Comparison of ENCODE assay signal across 21 cellular contexts in genomic region chr11:76266701-76267100, GRCh38.
A peak's percentile ranks its signal among the peaks of the same experiment; 100 is the strongest.
DNase-seq lines count a peak whose midpoint lies in the region; ATAC-seq and TF ChIP-seq lines count a peak whose summit lies in the region.
"Had no signal": no experiment of that assay in that cellular context is flagged by ENCODE, and none has a peak within 500 bp of the region (broad histone marks: within the 10 kb centered on the region; RNA-seq: fewer than 3 reads in every experiment).

No MANE protein-coding gene starts in this region.

- H2BK12ac ChIP-seq in H9 (ENCODE audit: insufficient read length, low read depth, low read length): no peak overlapping the region

- TF ChIP-seq CTCF in CD14-positive monocyte (IDR thresholded peaks at IDR 0.05): no peak
- TF ChIP-seq CTCF in RWPE2 (IDR thresholded peaks at IDR 0.05; ENCODE audit: poor library complexity, severe bottlenecking): no peak
- TF ChIP-seq CTCF in hepatocyte (IDR thresholded peaks at IDR 0.05; ENCODE audit: poor library complexity): no peak
- TF ChIP-seq CTCF in H9 (conservative IDR thresholded peaks at IDR 0.05): no peak

- no peak overlapping the region for H2BK5ac ChIP-seq in H9 (ENCODE audit: insufficient read length, low read length)

- H3K9me2 ChIP-seq in hepatocyte (replicated peaks; ENCODE audit: insufficient read depth): no peaks in the 10 kb centered on the region

- H3K4me2 ChIP-seq in hepatocyte (no peak overlapping the region), H9 (ENCODE audit: insufficient read depth, insufficient read length, low read length) (no peak overlapping the region)

- peaks cover 0 to 2% (median 0%) of the 10 kb centered on the region in 7 donors for H3K9me3 Mint-ChIP-seq in CD14-positive monocyte
- H3K9me3 Mint-ChIP-seq in H9: no peaks in the 10 kb centered on the region
- H3K9me3 Mint-ChIP-seq: CD8-positive, alpha-beta T cell had no signal

- no peaks in the 10 kb centered on the region for H3K36me3 Mint-ChIP-seq in CD14-positive monocyte
- H3K36me3 Mint-ChIP-seq in H9 (ENCODE audit: insufficient read depth in 1 of 3, low read depth in 3 of 3): no peaks in the 10 kb centered on the region
- H3K36me3 Mint-ChIP-seq: CD8-positive, alpha-beta T cell had no signal

- H3K18ac ChIP-seq in H9 (ENCODE audit: insufficient read length, low read depth, low read length): no peak overlapping the region

- H3K23me2 ChIP-seq in H9 (ENCODE audit: insufficient read length, low read depth, low read length, poor library complexity, severe bottlenecking): no peaks in the 10 kb centered on the region

- H3K4me3 Mint-ChIP-seq in CD14-positive monocyte: no peak overlapping the region
- no peak overlapping the region for H3K4me3 Mint-ChIP-seq in H9
- H3K4me3 Mint-ChIP-seq: CD8-positive, alpha-beta T cell had no signal

- WGBS in hepatocyte (ENCODE audit: low lambda C conversion rate, missing lambda C conversion rate): 73% methylated on average over 2 of the region's 2 CpGs
- WGBS in H9 (ENCODE audit: extremely low coverage, insufficient read length, low lambda C conversion rate): no CpG with 5 or more reads among the region's 2 CpGs

- no peaks in the 10 kb centered on the region for H3K36me3 ChIP-seq in RWPE2 (ENCODE audit: low read depth)
- no peaks in the 10 kb centered on the region for H3K36me3 ChIP-seq in hepatocyte (replicated peaks; ENCODE audit: insufficient read depth, low read depth)

- no peak overlapping the region for H3K4ac ChIP-seq in H9 (ENCODE audit: low read depth, low read length)

- H4K8ac ChIP-seq in H9 (replicated peaks; ENCODE audit: insufficient read length, low read depth, low read length): no peak overlapping the region

- no peak overlapping the region for H4K5ac ChIP-seq in H9 (ENCODE audit: insufficient read length, low read depth, low read length)

- no peak overlapping the region for H4K91ac ChIP-seq in H9 (ENCODE audit: insufficient read length, low read depth, low read length)

- H3K4me1 Mint-ChIP-seq in CD14-positive monocyte: peaks cover 14% of the 10 kb centered on the region
- H3K4me1 Mint-ChIP-seq in H9: no peaks in the 10 kb centered on the region

- H3K27ac ChIP-seq in RWPE2 (ENCODE audit: poor library complexity, severe bottlenecking) (no peak overlapping the region), hepatocyte (peak overlapping the region; percentile 66), skin epidermis (peak overlapping the region in 19 of 21 experiments; percentile 20 to 84 (median 69)), H9 (ENCODE audit: insufficient read length, low read depth, low read length) (no peak overlapping the region)

- no peak overlapping the region for H3K23ac ChIP-seq in H9 (ENCODE audit: insufficient read length, low read depth, low read length)

- no peak overlapping the region for H3T11ph ChIP-seq in H9 (ENCODE audit: low read length)

- no peaks in the 10 kb centered on the region for H3K79me1 ChIP-seq in H9 (ENCODE audit: insufficient read depth, low read depth, low read length, poor library complexity, severe bottlenecking)

- intact Hi-C loops in CD14-positive monocyte (cut with micrococcal nuclease): no loop called here

- H3K79me2 ChIP-seq in hepatocyte (no peaks in the 10 kb centered on the region), H9 (ENCODE audit: insufficient read depth, low read length) (no peaks in the 10 kb centered on the region)

- DNase-seq in CD14-positive monocyte (ENCODE audit: low spot score) (no peak), RWPE2 (ENCODE audit: low spot score) (no peak), hepatocyte (ENCODE audit: low spot score) (no peak), H9 (no peak), NK-92 (lab: John Stamatoyannopoulos, UW; ENCODE audit: unreplicated experiment) (no peak), DMS79 treated with DMSO at 0.1 percent for 48 hours (lab: John Stamatoyannopoulos, UW) (no peak)
- DNase-seq: activated CD4-positive, alpha-beta T cell treated with anti-CD3 and anti-CD28 coated beads, Interleukin-2, amount 50 U/mL, for 1 hour; activated CD8-positive, alpha-beta memory T cell treated with anti-CD3 and anti-CD28 coated beads, Interleukin-2, amount 50 U/mL, for 48 hours; activated gamma-delta T cell; CD8-positive, alpha-beta T cell; DND-41; effector CD4-positive, alpha-beta T cell; NCI-H1092 treated with DMSO at 0.1 percent for 48 hours; NCI-H2081; NCI-H446 treated with DMSO at 0.1 percent for 48 hours; nucleus accumbens; small intestine; stimulated activated CD4-positive, alpha-beta T cell treated with anti-CD3 and anti-CD28 coated beads, Interleukin-4, amount 100 ng/mL, for 24 hours; substantia nigra had no signal

- ATAC-seq in RWPE2 (ENCODE audit: low read depth) (peak; percentile 40), GM18907 (IDR thresholded peaks at IDR 0.05; ENCODE audit: unreplicated experiment) (no peak)
- ATAC-seq: CD8-positive, alpha-beta T cell had no signal

- H2BK120ac ChIP-seq in H9 (ENCODE audit: low read depth, low read length, poor library complexity, severe bottlenecking): no peak overlapping the region

- no peak overlapping the region for H3K9ac ChIP-seq in H9 (ENCODE audit: extremely low read depth, insufficient read length, low read length)

- H3K14ac ChIP-seq in H9 (ENCODE audit: insufficient read depth, low read length): no peak overlapping the region

- no peak overlapping the region for H2BK20ac ChIP-seq in H9 (ENCODE audit: low read depth, low read length, poor library complexity, severe bottlenecking)

- H3K27ac Mint-ChIP-seq in CD14-positive monocyte (peak overlapping the region in 6 of 7 donors; percentile 1 to 38 (median 8)), H9 (no peak overlapping the region)
- H3K27ac Mint-ChIP-seq: CD8-positive, alpha-beta T cell had no signal

- H4K20me1 ChIP-seq in hepatocyte (ENCODE audit: insufficient read depth, poor library complexity, severe bottlenecking): no peaks in the 10 kb centered on the region
- H4K20me1 ChIP-seq in H9 (ENCODE audit: control insufficient read depth, insufficient read depth, insufficient read length): no peaks in the 10 kb centered on the region

- no peak overlapping the region for H3K4me3 ChIP-seq in RWPE2 (ENCODE audit: severe bottlenecking)
- no peak overlapping the region for H3K4me3 ChIP-seq in hepatocyte
- H3K4me3 ChIP-seq in skin epidermis: no peak overlapping the region

- no peak overlapping the region for H3K56ac ChIP-seq in H9 (ENCODE audit: insufficient read length, low read depth, low read length)

- H3K27me3 Mint-ChIP-seq in CD14-positive monocyte (ENCODE audit: low read depth in 3 of 3): peaks cover 4 to 10% (median 7%) of the 10 kb centered on the region in 3 donors
- peaks cover 7% of the 10 kb centered on the region for H3K27me3 Mint-ChIP-seq in H9 (ENCODE audit: low read depth)

- H2BK15ac ChIP-seq in H9 (ENCODE audit: low read depth, low read length): no peak overlapping the region

- H3K9me3 ChIP-seq in RWPE2 (ENCODE audit: severe bottlenecking) (no peaks in the 10 kb centered on the region), hepatocyte (ENCODE audit: low read depth) (no peaks in the 10 kb centered on the region), H9 (ENCODE audit: control insufficient read depth, low read depth, low read length) (no peaks in the 10 kb centered on the region)

- peaks cover 11% of the 10 kb centered on the region for H3K4me1 ChIP-seq in RWPE2 (ENCODE audit: insufficient read depth, poor library complexity, severe bottlenecking)
- peaks cover 11% of the 10 kb centered on the region for H3K4me1 ChIP-seq in hepatocyte (ENCODE audit: insufficient read depth)
- no peaks in the 10 kb centered on the region for H3K4me1 ChIP-seq in H9 (ENCODE audit: insufficient read depth, low read length)

- H2AK5ac ChIP-seq in H9 (ENCODE audit: insufficient read length, low read length): no peak overlapping the region

- H3K27me3 ChIP-seq in RWPE2 (ENCODE audit: insufficient read depth, poor library complexity, severe bottlenecking) (no peaks in the 10 kb centered on the region), hepatocyte (no peaks in the 10 kb centered on the region), H9 (ENCODE audit: insufficient read depth, low read length) (no peaks in the 10 kb centered on the region)

- H2AFZ ChIP-seq in hepatocyte: no peak overlapping the region
- no peak overlapping the region for H2AFZ ChIP-seq in H9 (ENCODE audit: low read length)

Comparison
In these comparisons a context has a peak if more than half of its experiments do, and no peak if none do; other contexts are left out.
1. H3K27ac Mint-ChIP-seq: peak in CD14-positive monocyte (6 of 7); none in H9 (0 of 3).
2. H3K27ac ChIP-seq: peak in hepatocyte (single experiment) and skin epidermis (19 of 21); none in RWPE2 (single experiment) and H9 (single experiment).